In genomic region chr10:17006631-17007161, GRCh38 we compare ENCODE assay signal across 1 cellular context.
TF ChIP-seq lines count a peak whose summit lies in the region.

No MANE protein-coding gene starts in this region.

TF ChIP-seq in HEK293, 187 proteins besides CTCF, POLR2A, EP300 and RAD21 (continued from another document and continues in another):
- TF ChIP-seq PRDM10 (tag by site-specific recombination; IDR thresholded peaks at IDR 0.05) (peak; percentile 40; the same call in 1 of the 2 replicates), ZNF785 (tag by site-specific recombination; IDR thresholded peaks at IDR 0.05) (no peak), ZNF169 (tag by site-specific recombination; IDR thresholded peaks at IDR 0.05) (no peak), ZNF660 (tag by site-specific recombination; IDR thresholded peaks at IDR 0.05) (peak; percentile 88), ZNF664 (tag by site-specific recombination; IDR thresholded peaks at IDR 0.05) (no peak), ZNF518A (tag by site-specific recombination; conservative IDR thresholded peaks at IDR 0.05; ENCODE audit: low read depth) (peak; percentile 53; the same call in 1 of the 2 replicates), PATZ1 (tag by site-specific recombination; IDR thresholded peaks at IDR 0.05) (peak; percentile 38), SCRT2 (tag by site-specific recombination; IDR thresholded peaks at IDR 0.05) (peak; percentile 79), KLF8 (tag by site-specific recombination; IDR thresholded peaks at IDR 0.05) (no peak; the same call in 1 of the 2 replicates), ZXDB (tag by site-specific recombination; IDR thresholded peaks at IDR 0.05) (peak; percentile 49; the same call in 1 of the 2 replicates), ZNF571 (tag by site-specific recombination; IDR thresholded peaks at IDR 0.05) (no peak), ZNF362 (tag by site-specific recombination; IDR thresholded peaks at IDR 0.05) (peak; percentile 77), ZNF600 (tag by site-specific recombination; IDR thresholded peaks at IDR 0.05) (no peak), ZNF639 (tag by site-specific recombination; IDR thresholded peaks at IDR 0.05) (no peak; the same call in 1 of the 2 replicates), ATF2 (tag by site-specific recombination; IDR thresholded peaks at IDR 0.05; ENCODE audit: low read depth) (peak; percentile 94), ZNF629 (tag by site-specific recombination; IDR thresholded peaks at IDR 0.05) (peak; percentile 85), ZNF394 (tag by site-specific recombination; IDR thresholded peaks at IDR 0.05; ENCODE audit: borderline replicate concordance) (peak; percentile 29; the same call in 1 of the 2 replicates), SETDB1 (IDR thresholded peaks at IDR 0.05; ENCODE audit: insufficient read length, low read length) (no peak), ZNF391 (tag by site-specific recombination; IDR thresholded peaks at IDR 0.05; ENCODE audit: borderline replicate concordance, low read depth) (no peak), HIC1 (tag by site-specific recombination; IDR thresholded peaks at IDR 0.05) (0 out of 2 replicates have a peak, but pooled peaks have one; percentile 19), ZNF747 (tag by site-specific recombination; IDR thresholded peaks at IDR 0.05) (no peak), INSM2 (tag by site-specific recombination; IDR thresholded peaks at IDR 0.05) (0 out of 2 replicates have a peak, but pooled peaks have one; percentile 55), ZNF221 (tag by site-specific recombination; IDR thresholded peaks at IDR 0.05; ENCODE audit: borderline replicate concordance) (no peak), BCL6B (tag by site-specific recombination; IDR thresholded peaks at IDR 0.05) (0 out of 2 replicates have a peak, but pooled peaks have one; percentile 32), ZNF843 (tag by site-specific recombination; IDR thresholded peaks at IDR 0.05) (0 out of 2 replicates have a peak, but pooled peaks have one; percentile 49), PRDM6 (tag by site-specific recombination; IDR thresholded peaks at IDR 0.05) (peak; percentile 90), EGR2 (tag by site-specific recombination; IDR thresholded peaks at IDR 0.05; ENCODE audit: low read depth) (no peak), ZNF366 (tag by site-specific recombination; conservative IDR thresholded peaks at IDR 0.05) (peak; percentile 88), ZNF624 (tag by site-specific recombination; IDR thresholded peaks at IDR 0.05) (no peak), ZNF350 (tag by site-specific recombination; IDR thresholded peaks at IDR 0.05) (no peak), KLF16 (tag by site-specific recombination; IDR thresholded peaks at IDR 0.05) (0 out of 2 replicates have a peak, but pooled peaks have one; percentile 58), ZBTB8A (tag by site-specific recombination; IDR thresholded peaks at IDR 0.05) (no peak), ZNF2 (tag by site-specific recombination; IDR thresholded peaks at IDR 0.05) (0 out of 2 replicates have a peak, but pooled peaks have one; percentile 19)
